30 cellular contexts compared by ENCODE assay signal in the genomic region with DNA sequence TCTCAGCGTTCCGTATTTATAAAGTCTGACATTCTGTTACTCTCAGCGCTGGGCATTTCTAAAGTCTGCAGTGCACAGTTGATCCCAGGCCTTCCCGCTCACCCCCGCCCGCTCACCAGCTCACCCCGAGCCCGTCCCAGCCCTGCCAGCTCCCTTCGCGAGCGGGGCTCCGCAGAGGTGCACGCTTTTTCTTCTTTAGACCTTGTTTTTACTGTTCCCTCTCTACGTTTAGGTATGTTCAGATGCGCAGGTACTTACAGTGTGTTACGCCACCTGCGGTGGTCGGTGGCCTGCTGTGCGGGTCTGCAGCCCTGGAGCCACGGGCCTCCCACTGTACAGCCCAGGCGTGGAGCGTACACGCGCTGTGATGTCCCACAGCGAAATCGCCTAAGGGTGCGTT. TPM values are rescaled to one million over a fixed set of nuclear protein-coding genes. Genes with fewer than 3 reads are reported as not detected.
"Had no signal": no experiment of that assay in that cellular context is flagged by ENCODE, and none has a peak within 500 bp of the region (broad histone marks: within the 10 kb centered on the region; RNA-seq: fewer than 3 reads in every experiment).

No MANE protein-coding gene starts in this region.

- H3K4me3 ChIP-seq: stomach, suprapubic skin, testis, thoracic aorta, thyroid gland, tibial artery, tibial nerve, transverse colon, upper lobe of left lung, upper lobe of right lung, uterus, vagina had no signal

- H3K36me3 ChIP-seq: transverse colon, uterus had no signal

- FAIRE-seq: urothelium cell line had no signal

- H3K27me3 ChIP-seq: stomach, suprapubic skin, testis, thyroid gland, tibial artery, tibial nerve, transverse colon, upper lobe of left lung, upper lobe of right lung, uterus, vagina had no signal

- H3K9me3 ChIP-seq: stomach, suprapubic skin, testis, thoracic aorta, thyroid gland, tibial artery, tibial nerve, transverse colon, upper lobe of left lung, upper lobe of right lung, uterus, vagina had no signal

- H3K4me1 ChIP-seq: suprapubic skin, testis, thyroid gland, tibial artery, tibial nerve, upper lobe of left lung, upper lobe of right lung, uterus, vagina had no signal

- DNase-seq: stimulated activated CD4-positive, alpha-beta T cell treated with anti-CD3 and anti-CD28 coated beads, Interleukin-2, amount 100 ng/mL, for 48 hours; stimulated activated CD4-positive, alpha-beta T cell treated with anti-CD3 and anti-CD28 coated beads, Interleukin-4, amount 100 ng/mL, for 1 hour; stimulated activated CD4-positive, alpha-beta T cell treated with anti-CD3 and anti-CD28 coated beads, Interleukin-4, amount 100 ng/mL, for 24 hours; stimulated activated CD4-positive, alpha-beta T cell treated with anti-CD3 and anti-CD28 coated beads, Interleukin-4, amount 100 ng/mL, for 4 hours; stimulated activated CD8-positive, alpha-beta memory T cell treated with anti-CD3 and anti-CD28 coated beads, Interleukin-4, amount 100 ng/mL, for 48 hours; stimulated activated naive B cell treated with anti-CD40 and anti-IgM and Interleukin-4, amounts not matched to agents 10 μg/mL and 1 μg/mL and 100 μg/mL, for 72 hours; stimulated activated naive CD4-positive, alpha-beta T cell; stimulated activated naive CD4-positive, alpha-beta T cell treated with Interleukin-2 at 50 U/mL for 16 hours; stimulated activated naive CD8-positive, alpha-beta T cell treated with anti-CD3 and anti-CD28 coated beads, Interleukin-15, amount 100 ng/mL, for 72 hours; stimulated activated naive CD8-positive, alpha-beta T cell treated with anti-CD3 and anti-CD28 coated beads, Interleukin-15, Interleukin-2, amounts not matched to agents 100 U/mL and 50 U/mL, for 24 hours; stomach; substantia nigra; testis; thyroid gland; tibial artery; transverse colon; upper lobe of right lung; uterus had no signal

- ATAC-seq: stimulated activated effector memory CD8-positive, alpha-beta T cell treated with anti-CD3 and anti-CD28 coated beads, Interleukin-12 subunit alpha, Interleukin-12 subunit beta, amount 100 ng/mL, for 72 hours; stimulated activated memory B cell treated with anti-CD40 and anti-IgM and Interleukin-4, amounts not matched to agents 10 μg/mL and 1 μg/mL and 100 μg/mL, for 72 hours; stimulated activated naive B cell treated with anti-CD40 and anti-IgM and Interleukin-4, amounts not matched to agents 10 μg/mL and 1 μg/mL and 100 μg/mL, for 72 hours; stimulated activated naive CD8-positive, alpha-beta T cell treated with anti-CD3 and anti-CD28 coated beads, Interleukin-15, amount 100 ng/mL, for 72 hours; stimulated activated naive CD8-positive, alpha-beta T cell treated with anti-CD3 and anti-CD28 coated beads, Interleukin-15, Interleukin-2, amounts not matched to agents 100 U/mL and 50 U/mL, for 24 hours; upper lobe of right lung had no signal

- H3K27ac ChIP-seq: stomach, suprapubic skin, testis, thoracic aorta, thyroid gland, tibial artery, tibial nerve, transverse colon, upper lobe of left lung, upper lobe of right lung, uterus, vagina had no signal

RNA-seq across cellular contexts. Expression of gene NKX6-2, which starts 28.8 kb away (rescaled TPM):
- total RNA-seq: subcutaneous adipose tissue, suprapubic skin, temporal lobe, thyroid gland, transverse colon, upper lobe of left lung, upper lobe of right lung, ureter, urinary bladder had no signal
